1 cellular context compared by ENCODE assay signal in genomic region chr7:66189695-66190503, GRCh38.
TF ChIP-seq lines count a peak whose summit lies in the region.

No MANE protein-coding gene starts in this region.

TF ChIP-seq in HepG2, 621 proteins besides CTCF, POLR2A, EP300 and RAD21:
- no peak for TF ChIP-seq ASH2L (IDR thresholded peaks at IDR 0.05; ENCODE audit: insufficient read length, low read depth, low read length)
- TF ChIP-seq, protein P1, sequence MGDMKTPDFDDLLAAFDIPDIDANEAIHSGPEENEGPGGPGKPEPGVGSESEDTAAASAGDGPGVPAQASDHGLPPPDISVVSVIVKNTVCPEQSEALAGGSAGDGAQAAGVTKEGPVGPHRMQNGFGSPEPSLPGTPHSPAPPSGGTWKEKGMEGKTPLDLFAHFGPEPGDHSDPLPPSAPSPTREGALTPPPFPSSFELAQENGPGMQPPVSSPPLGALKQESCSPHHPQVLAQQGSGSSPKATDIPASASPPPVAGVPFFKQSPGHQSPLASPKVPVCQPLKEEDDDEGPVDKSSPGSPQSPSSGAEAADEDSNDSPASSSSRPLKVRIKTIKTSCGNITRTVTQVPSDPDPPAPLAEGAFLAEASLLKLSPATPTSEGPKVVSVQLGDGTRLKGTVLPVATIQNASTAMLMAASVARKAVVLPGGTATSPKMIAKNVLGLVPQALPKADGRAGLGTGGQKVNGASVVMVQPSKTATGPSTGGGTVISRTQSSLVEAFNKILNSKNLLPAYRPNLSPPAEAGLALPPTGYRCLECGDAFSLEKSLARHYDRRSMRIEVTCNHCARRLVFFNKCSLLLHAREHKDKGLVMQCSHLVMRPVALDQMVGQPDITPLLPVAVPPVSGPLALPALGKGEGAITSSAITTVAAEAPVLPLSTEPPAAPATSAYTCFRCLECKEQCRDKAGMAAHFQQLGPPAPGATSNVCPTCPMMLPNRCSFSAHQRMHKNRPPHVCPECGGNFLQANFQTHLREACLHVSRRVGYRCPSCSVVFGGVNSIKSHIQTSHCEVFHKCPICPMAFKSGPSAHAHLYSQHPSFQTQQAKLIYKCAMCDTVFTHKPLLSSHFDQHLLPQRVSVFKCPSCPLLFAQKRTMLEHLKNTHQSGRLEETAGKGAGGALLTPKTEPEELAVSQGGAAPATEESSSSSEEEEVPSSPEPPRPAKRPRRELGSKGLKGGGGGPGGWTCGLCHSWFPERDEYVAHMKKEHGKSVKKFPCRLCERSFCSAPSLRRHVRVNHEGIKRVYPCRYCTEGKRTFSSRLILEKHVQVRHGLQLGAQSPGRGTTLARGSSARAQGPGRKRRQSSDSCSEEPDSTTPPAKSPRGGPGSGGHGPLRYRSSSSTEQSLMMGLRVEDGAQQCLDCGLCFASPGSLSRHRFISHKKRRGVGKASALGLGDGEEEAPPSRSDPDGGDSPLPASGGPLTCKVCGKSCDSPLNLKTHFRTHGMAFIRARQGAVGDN (CRISPR knock-in tag; IDR thresholded peaks at IDR 0.05) = peak; percentile 20; the same call in 1 of the 2 replicates
- TF ChIP-seq ZNF253 (CRISPR knock-in tag; IDR thresholded peaks at IDR 0.05; ENCODE audit: borderline replicate concordance) = no peak
- no peak for TF ChIP-seq SRF (IDR thresholded peaks at IDR 0.05; ENCODE audit: low read depth, low read length)
- TF ChIP-seq ZNF841 (CRISPR knock-in tag; IDR thresholded peaks at IDR 0.05; ENCODE audit: borderline replicate concordance) = no peak
- no peak for TF ChIP-seq ZNF34 (CRISPR knock-in tag; IDR thresholded peaks at IDR 0.05; ENCODE audit: borderline replicate concordance)
- TF ChIP-seq DMAP1 (CRISPR knock-in tag; IDR thresholded peaks at IDR 0.05) = no peak
- TF ChIP-seq ZNF44 (CRISPR knock-in tag; IDR thresholded peaks at IDR 0.05) = no peak
- no peak for TF ChIP-seq THAP8 (CRISPR knock-in tag; IDR thresholded peaks at IDR 0.05; ENCODE audit: borderline replicate concordance)
- no peak for TF ChIP-seq ZNF577 (CRISPR knock-in tag; IDR thresholded peaks at IDR 0.05; ENCODE audit: borderline replicate concordance, low read depth)
- TF ChIP-seq ZNF205 (CRISPR knock-in tag; IDR thresholded peaks at IDR 0.05) = no peak
- no peak for TF ChIP-seq ZNF510 (CRISPR knock-in tag; IDR thresholded peaks at IDR 0.05; ENCODE audit: low read depth)
- TF ChIP-seq SOX6 (IDR thresholded peaks at IDR 0.05) = no peak
- no peak for TF ChIP-seq SOX6 (CRISPR knock-in tag; IDR thresholded peaks at IDR 0.05)
- TF ChIP-seq ISX (CRISPR knock-in tag; conservative IDR thresholded peaks at IDR 0.05) = no peak
- 0 out of 2 replicates have a peak, but pooled peaks have one; percentile 31 for TF ChIP-seq HNRNPL (IDR thresholded peaks at IDR 0.05; ENCODE audit: low read depth, low read length)
- no peak for TF ChIP-seq ZNF24 (IDR thresholded peaks at IDR 0.05)
- TF ChIP-seq ZNF224 (CRISPR knock-in tag; IDR thresholded peaks at IDR 0.05) = no peak
TF ChIP-seq in HepG2: peak in this region for 2.
